1 cellular context compared by ENCODE assay signal in genomic region chr19:5118026-5118425, GRCh38.
TF ChIP-seq lines count a peak whose summit lies in the region.

No MANE protein-coding gene starts in this region.

TF ChIP-seq in GM12878, 131 proteins besides CTCF, POLR2A, EP300 and RAD21 (continued from another document):
- TF ChIP-seq ZZZ3 (IDR thresholded peaks at IDR 0.05; ENCODE audit: control insufficient read depth, insufficient read length, low read depth) (no peak), JUNB (IDR thresholded peaks at IDR 0.05) (no peak), HCFC1 (IDR thresholded peaks at IDR 0.05; ENCODE audit: low read length) (no peak), MYC (IDR thresholded peaks at IDR 0.05; ENCODE audit: insufficient read depth, insufficient read length, insufficient replicate concordance, low read length, severe bottlenecking) (no peak), POLR2AphosphoS2 (IDR thresholded peaks at IDR 0.05; ENCODE audit: low read depth, low read length) (no peak), GABPA (IDR thresholded peaks at IDR 0.05; ENCODE audit: low read depth) (no peak), YY1 (IDR thresholded peaks at IDR 0.05; ENCODE audit: low read depth, low read length) (no peak), SMC3 (IDR thresholded peaks at IDR 0.05; ENCODE audit: borderline replicate concordance, low read length) (no peak), TCF12 (IDR thresholded peaks at IDR 0.05; ENCODE audit: low read depth, low read length) (no peak), FOS (IDR thresholded peaks at IDR 0.05; ENCODE audit: borderline replicate concordance, extremely low read depth, insufficient read length) (no peak), NR2C1 (IDR thresholded peaks at IDR 0.05) (no peak), RBBP5 (conservative IDR thresholded peaks at IDR 0.05) (no peak), BACH1 (IDR thresholded peaks at IDR 0.05; ENCODE audit: borderline replicate concordance) (no peak), MEF2A (IDR thresholded peaks at IDR 0.05; ENCODE audit: insufficient read depth, low read depth, low read length) (no peak), ZNF592 (IDR thresholded peaks at IDR 0.05) (no peak)
- TF ChIP-seq, protein P1, sequence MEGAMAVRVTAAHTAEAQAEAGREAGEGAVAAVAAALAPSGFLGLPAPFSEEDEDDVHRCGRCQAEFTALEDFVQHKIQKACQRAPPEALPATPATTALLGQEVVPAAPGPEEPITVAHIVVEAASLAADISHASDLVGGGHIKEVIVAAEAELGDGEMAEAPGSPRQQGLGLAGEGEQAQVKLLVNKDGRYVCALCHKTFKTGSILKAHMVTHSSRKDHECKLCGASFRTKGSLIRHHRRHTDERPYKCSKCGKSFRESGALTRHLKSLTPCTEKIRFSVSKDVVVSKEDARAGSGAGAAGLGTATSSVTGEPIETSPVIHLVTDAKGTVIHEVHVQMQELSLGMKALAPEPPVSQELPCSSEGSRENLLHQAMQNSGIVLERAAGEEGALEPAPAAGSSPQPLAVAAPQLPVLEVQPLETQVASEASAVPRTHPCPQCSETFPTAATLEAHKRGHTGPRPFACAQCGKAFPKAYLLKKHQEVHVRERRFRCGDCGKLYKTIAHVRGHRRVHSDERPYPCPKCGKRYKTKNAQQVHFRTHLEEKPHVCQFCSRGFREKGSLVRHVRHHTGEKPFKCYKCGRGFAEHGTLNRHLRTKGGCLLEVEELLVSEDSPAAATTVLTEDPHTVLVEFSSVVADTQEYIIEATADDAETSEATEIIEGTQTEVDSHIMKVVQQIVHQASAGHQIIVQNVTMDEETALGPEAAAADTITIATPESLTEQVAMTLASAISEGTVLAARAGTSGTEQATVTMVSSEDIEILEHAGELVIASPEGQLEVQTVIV (IDR thresholded peaks at IDR 0.05; ENCODE audit: borderline replicate concordance, partially characterized antibody): no peak
